ENCODE assay signal across 35 cellular contexts in the genomic region with DNA sequence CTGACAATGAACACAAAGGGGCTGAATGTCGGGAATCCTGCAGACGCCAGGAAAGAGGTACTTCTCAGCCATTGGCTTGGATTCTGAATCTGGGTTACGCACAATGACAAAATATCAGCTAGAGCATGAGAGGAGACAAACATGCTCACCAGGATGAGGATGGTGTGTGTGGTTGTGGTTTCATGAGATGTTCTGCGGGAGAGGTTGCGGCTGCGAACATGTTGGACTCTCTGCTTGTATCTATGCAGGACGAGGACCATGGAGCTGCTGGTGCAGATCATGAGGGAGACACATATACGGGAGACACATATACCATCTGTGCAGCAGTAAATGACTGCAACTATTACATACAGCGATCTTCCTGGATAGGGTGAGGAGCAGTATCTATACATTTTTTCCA. TPM values are rescaled to one million over a fixed set of nuclear protein-coding genes. Genes with fewer than 3 reads are reported as not detected.
"Had no signal": no experiment of that assay in that cellular context is flagged by ENCODE, and none has a peak within 500 bp of the region (broad histone marks: within the 10 kb centered on the region; RNA-seq: fewer than 3 reads in every experiment).

No MANE protein-coding gene starts in this region.

- H3K27me3 ChIP-seq: body of pancreas, foreskin keratinocyte, gastrocnemius medialis had no signal

- H3K4me3 ChIP-seq: adrenal gland, body of pancreas, esophagus muscularis mucosa, gastrocnemius medialis, heart right ventricle had no signal

- H3K27ac ChIP-seq: adrenal gland, body of pancreas, esophagus muscularis mucosa, foreskin keratinocyte, gastrocnemius medialis had no signal

- H3K4me1 Mint-ChIP-seq: activated T-helper 17 cell treated with anti-CD3 and anti-CD28 coated beads, Interleukin-2, amount 50 U/mL, for 72 hours had no signal

- DNase-seq: activated CD4-positive, alpha-beta memory T cell treated with anti-CD3 and anti-CD28 coated beads, Interleukin-2, amount 10 ng/mL, durations not matched to agents 7 days and 5 days; activated CD4-positive, alpha-beta T cell treated with anti-CD3 and anti-CD28 coated beads for 1 hour; activated CD4-positive, alpha-beta T cell treated with anti-CD3 and anti-CD28 coated beads for 4 hours; activated CD4-positive, alpha-beta T cell treated with anti-CD3 and anti-CD28 coated beads, Interleukin-2, amount 10 ng/mL, durations not matched to agents 7 days and 5 days; activated CD4-positive, alpha-beta T cell treated with anti-CD3 and anti-CD28 coated beads, Interleukin-2, amount 50 U/mL, for 4 hours; activated CD8-positive, alpha-beta memory T cell treated with anti-CD3 and anti-CD28 coated beads, Interleukin-2, amount 50 U/mL, for 48 hours; activated effector memory CD4-positive, alpha-beta T cell treated with Interleukin-2 at 50 U/mL for 16 hours; activated gamma-delta T cell treated with Interleukin-2 at 50 U/mL for 16 hours; activated naive CD4-positive, alpha-beta T cell treated with Interleukin-2 at 50 U/mL for 16 hours; activated naive CD8-positive, alpha-beta T cell treated with anti-CD3 and anti-CD28 coated beads for 36 hours; activated naive CD8-positive, alpha-beta T cell treated with anti-CD3 and anti-CD28 coated beads, Interleukin-2, amount 50 U/mL, for 24 hours; activated T-cell treated with anti-CD3 and anti-CD28 coated beads for 4 hours; activated T-cell treated with anti-CD3 and anti-CD28 coated beads, Interleukin-2, amount 50 U/mL, for 4 hours; adrenal gland; amygdala; aorta; body of pancreas; caudate nucleus; cortex of kidney; effector CD4-positive, alpha-beta T cell; effector memory CD8-positive, alpha-beta T cell; erythroblast; foreskin keratinocyte; gastrocnemius medialis; glutamatergic neuron; heart right ventricle; T-helper 1 cell; T-helper 17 cell; T1000 had no signal

- ATAC-seq: activated naive CD8-positive, alpha-beta T cell treated with anti-CD3 and anti-CD28 coated beads, Interleukin-2, amount 50 U/mL, for 24 hours; activated T-cell treated with anti-CD3 and anti-CD28 coated beads, Interleukin-2, amount 50 U/mL, for 4 hours; activated T-helper 17 cell treated with anti-CD3 and anti-CD28 coated beads, Interleukin-2, amount 50 U/mL, for 72 hours; body of pancreas; effector memory CD8-positive, alpha-beta T cell; foreskin keratinocyte; gastrocnemius medialis; heart right ventricle; T-helper 17 cell had no signal

- H3K9me3 Mint-ChIP-seq: activated CD4-positive, alpha-beta memory T cell treated with anti-CD3 and anti-CD28 coated beads, Interleukin-2, amount 10 ng/mL, durations not matched to agents 7 days and 5 days; activated CD4-positive, alpha-beta T cell treated with anti-CD3 and anti-CD28 coated beads, Interleukin-2, amount 10 ng/mL, durations not matched to agents 7 days and 5 days; activated naive CD4-positive, alpha-beta T cell treated with anti-CD3 and anti-CD28 coated beads, Interleukin-2, amount 50 U/mL, for 24 hours; activated naive CD8-positive, alpha-beta T cell treated with anti-CD3 and anti-CD28 coated beads for 36 hours; activated naive CD8-positive, alpha-beta T cell treated with anti-CD3 and anti-CD28 coated beads, Interleukin-2, amount 50 U/mL, for 24 hours; activated T-cell treated with anti-CD3 and anti-CD28 coated beads, Interleukin-2, amount 50 U/mL, for 4 hours; activated T-helper 17 cell treated with anti-CD3 and anti-CD28 coated beads, Interleukin-2, amount 50 U/mL, for 72 hours; effector memory CD8-positive, alpha-beta T cell; T-helper 2 cell treated with Interferon-gamma antibody and Interleukin-4, amounts not matched to agents 5 μg/mL and 100 μg/mL, for 36 hours had no signal

- H3K4me3 Mint-ChIP-seq: activated CD4-positive, alpha-beta memory T cell treated with anti-CD3 and anti-CD28 coated beads, Interleukin-2, amount 10 ng/mL, durations not matched to agents 7 days and 5 days; activated CD4-positive, alpha-beta T cell treated with anti-CD3 and anti-CD28 coated beads, Interleukin-2, amount 10 ng/mL, durations not matched to agents 7 days and 5 days; activated naive CD4-positive, alpha-beta T cell treated with anti-CD3 and anti-CD28 coated beads, Interleukin-2, amount 50 U/mL, for 24 hours; activated naive CD8-positive, alpha-beta T cell treated with anti-CD3 and anti-CD28 coated beads for 36 hours; activated naive CD8-positive, alpha-beta T cell treated with anti-CD3 and anti-CD28 coated beads, Interleukin-2, amount 50 U/mL, for 24 hours; activated T-cell treated with anti-CD3 and anti-CD28 coated beads, Interleukin-2, amount 50 U/mL, for 4 hours; activated T-helper 17 cell treated with anti-CD3 and anti-CD28 coated beads, Interleukin-2, amount 50 U/mL, for 72 hours; effector memory CD8-positive, alpha-beta T cell; T-helper 17 cell; T-helper 2 cell treated with Interferon-gamma antibody and Interleukin-4, amounts not matched to agents 5 μg/mL and 100 μg/mL, for 36 hours had no signal

- H3K4me1 ChIP-seq: adrenal gland, body of pancreas, esophagus muscularis mucosa, foreskin keratinocyte, gastrocnemius medialis had no signal

- H3K27ac Mint-ChIP-seq: activated CD4-positive, alpha-beta memory T cell treated with anti-CD3 and anti-CD28 coated beads, Interleukin-2, amount 10 ng/mL, durations not matched to agents 7 days and 5 days; activated CD4-positive, alpha-beta T cell treated with anti-CD3 and anti-CD28 coated beads, Interleukin-2, amount 10 ng/mL, durations not matched to agents 7 days and 5 days; activated naive CD4-positive, alpha-beta T cell treated with anti-CD3 and anti-CD28 coated beads, Interleukin-2, amount 50 U/mL, for 24 hours; activated naive CD8-positive, alpha-beta T cell treated with anti-CD3 and anti-CD28 coated beads for 36 hours; activated naive CD8-positive, alpha-beta T cell treated with anti-CD3 and anti-CD28 coated beads, Interleukin-2, amount 50 U/mL, for 24 hours; activated T-helper 17 cell treated with anti-CD3 and anti-CD28 coated beads, Interleukin-2, amount 50 U/mL, for 72 hours; effector memory CD8-positive, alpha-beta T cell; T-helper 17 cell; T-helper 2 cell treated with Interferon-gamma antibody and Interleukin-4, amounts not matched to agents 5 μg/mL and 100 μg/mL, for 36 hours had no signal

- H3K9me3 ChIP-seq: adrenal gland, body of pancreas, esophagus muscularis mucosa, gastrocnemius medialis had no signal

- H3K36me3 Mint-ChIP-seq: activated naive CD4-positive, alpha-beta T cell treated with anti-CD3 and anti-CD28 coated beads, Interleukin-2, amount 50 U/mL, for 24 hours; activated naive CD8-positive, alpha-beta T cell treated with anti-CD3 and anti-CD28 coated beads for 36 hours had no signal

- H3K36me3 ChIP-seq: adrenal gland, esophagus muscularis mucosa, gastrocnemius medialis, heart right ventricle had no signal

- FAIRE-seq: colon had no signal

RNA-seq across cellular contexts. Expression of gene LILRA5, which starts 7.3 kb away (rescaled TPM):
- total RNA-seq: activated CD4-positive, alpha-beta memory T cell treated with anti-CD3 and anti-CD28 coated beads, Interleukin-2, amount 10 ng/mL, durations not matched to agents 7 days and 5 days; activated CD4-positive, alpha-beta T cell treated with anti-CD3 and anti-CD28 coated beads, Interleukin-2, amount 10 ng/mL, durations not matched to agents 7 days and 5 days; activated naive CD8-positive, alpha-beta T cell treated with anti-CD3 and anti-CD28 coated beads for 36 hours; activated T-cell treated with anti-CD3 and anti-CD28 coated beads, Interleukin-2, amount 50 U/mL, for 4 hours; activated T-helper 17 cell treated with anti-CD3 and anti-CD28 coated beads, Interleukin-2, amount 50 U/mL, for 72 hours; chondrocyte; foreskin keratinocyte had no signal
- polyA plus RNA-seq: foreskin keratinocyte had no signal

RNA-seq across cellular contexts. Expression of gene LILRA4, which starts 18.7 kb away (rescaled TPM):
- total RNA-seq: activated CD4-positive, alpha-beta memory T cell treated with anti-CD3 and anti-CD28 coated beads, Interleukin-2, amount 10 ng/mL, durations not matched to agents 7 days and 5 days; activated CD4-positive, alpha-beta T cell treated with anti-CD3 and anti-CD28 coated beads, Interleukin-2, amount 10 ng/mL, durations not matched to agents 7 days and 5 days; activated T-cell treated with anti-CD3 and anti-CD28 coated beads, Interleukin-2, amount 50 U/mL, for 4 hours; activated T-helper 17 cell treated with anti-CD3 and anti-CD28 coated beads, Interleukin-2, amount 50 U/mL, for 72 hours; aorta; body of pancreas; chondrocyte; esophagus muscularis mucosa; foreskin keratinocyte; gastrocnemius medialis had no signal
- polyA plus RNA-seq: adrenal gland, aorta, foreskin keratinocyte, heart right ventricle had no signal

RNA-seq across cellular contexts. Expression of gene LILRB2, which starts 39.4 kb away (rescaled TPM):
- total RNA-seq: activated CD4-positive, alpha-beta memory T cell treated with anti-CD3 and anti-CD28 coated beads, Interleukin-2, amount 10 ng/mL, durations not matched to agents 7 days and 5 days; activated CD4-positive, alpha-beta T cell treated with anti-CD3 and anti-CD28 coated beads, Interleukin-2, amount 10 ng/mL, durations not matched to agents 7 days and 5 days; activated naive CD8-positive, alpha-beta T cell treated with anti-CD3 and anti-CD28 coated beads for 36 hours; activated T-cell treated with anti-CD3 and anti-CD28 coated beads, Interleukin-2, amount 50 U/mL, for 4 hours; activated T-helper 17 cell treated with anti-CD3 and anti-CD28 coated beads, Interleukin-2, amount 50 U/mL, for 72 hours; chondrocyte; foreskin keratinocyte had no signal
- polyA plus RNA-seq: foreskin keratinocyte had no signal

RNA-seq across cellular contexts. Expression of gene LAIR1, which starts 44.5 kb away (rescaled TPM):
- total RNA-seq: chondrocyte, foreskin keratinocyte had no signal
- polyA plus RNA-seq: foreskin keratinocyte had no signal
